Comparison of ENCODE assay signal across 21 cellular contexts in genomic region chr11:2866178-2866577, GRCh38.
"Had no signal": no experiment of that assay in that cellular context is flagged by ENCODE, and none has a peak within 500 bp of the region (broad histone marks: within the 10 kb centered on the region; RNA-seq: fewer than 3 reads in every experiment).

No MANE protein-coding gene starts in this region.

- H3K9me3 ChIP-seq: MG63, SK-N-SH had no signal

- H3K27ac ChIP-seq: RWPE1 had no signal

- DNase-seq: Karpas-422, KG1, MG63, NCI-H1092, NCI-H1436, NCI-H187, NCI-H2029, NCI-H2081 treated with DMSO at 0.1 percent for 48 hours, NCI-H2171, NCI-H226, NCI-H446, NCI-H510A, NCI-H524 treated with DMSO at 0.1 percent for 48 hours, NCI-H69, NCI-H774, PC-3, SHP77, SK-N-SH, SW 1271 had no signal

- H3K27me3 ChIP-seq: MG63 had no signal

- H3K9ac ChIP-seq: SK-N-SH had no signal

- ATAC-seq: Panc1, PC-3 had no signal

- H3K4me2 ChIP-seq: SK-N-SH had no signal

- H3K4me3 ChIP-seq: MG63 had no signal

- H3K36me3 ChIP-seq: MG63 had no signal
